Comparison of ENCODE assay signal across 13 cellular contexts in the genomic region with DNA sequence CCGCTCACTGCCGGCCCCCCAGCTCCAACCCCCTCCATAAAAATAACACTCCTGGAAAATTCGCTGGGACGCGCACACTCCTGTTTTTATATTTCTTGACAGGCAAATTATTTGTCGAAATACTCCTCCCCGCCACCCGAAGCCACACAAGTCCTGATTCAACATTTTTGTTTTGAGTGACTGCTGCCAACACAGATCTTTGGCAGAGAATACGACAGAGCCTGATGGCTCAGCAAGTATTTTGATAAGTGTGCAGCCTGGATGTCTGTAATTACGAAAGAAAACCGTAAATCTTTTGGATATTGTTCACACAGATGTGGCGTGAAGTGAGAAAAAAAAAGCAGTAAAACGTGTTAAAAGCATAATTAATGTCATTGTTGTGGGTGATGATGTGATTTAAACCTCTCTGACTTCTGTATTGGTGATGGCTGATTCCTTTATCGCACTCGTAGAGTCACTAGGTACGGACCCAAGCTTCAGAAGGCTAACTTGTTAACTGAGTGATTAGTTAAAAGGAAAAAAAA.
"Had no signal": no experiment of that assay in that cellular context is flagged by ENCODE, and none has a peak within 500 bp of the region (broad histone marks: within the 10 kb centered on the region; RNA-seq: fewer than 3 reads in every experiment).

No MANE protein-coding gene starts in this region.

- H3K9me3 ChIP-seq: adrenal gland had no signal

- DNase-seq: activated B cell treated with CpG ODN at 0.5 μM for 24 hours; activated CD4-positive, alpha-beta T cell treated with anti-CD3 and anti-CD28 coated beads for 48 hours; activated CD8-positive, alpha-beta memory T cell treated with anti-CD3 and anti-CD28 coated beads, Interleukin-2, amount 50 U/mL, for 4 hours; activated CD8-positive, alpha-beta T cell treated with anti-CD3 and anti-CD28 coated beads, Interleukin-2, amount 10 ng/mL, durations not matched to agents 7 days and 5 days; activated effector memory CD4-positive, alpha-beta T cell treated with anti-CD3 and anti-CD28 coated beads, Interleukin-2, amount 50 U/mL, for 16 hours; activated T-cell treated with anti-CD3 and anti-CD28 coated beads, Interleukin-2, amount 50 U/mL, for 48 hours; adrenal gland; hippocampal formation; kidney; nephron progenitor cell; stimulated activated CD4-positive, alpha-beta T cell treated with anti-CD3 and anti-CD28 coated beads, Interleukin-1b, Interleukin-23, amount 100 ng/mL, for 48 hours had no signal

- H3K36me3 ChIP-seq: adrenal gland had no signal

- H3K4me1 ChIP-seq: adrenal gland had no signal

- H3K4me3 ChIP-seq: adrenal gland had no signal

- H3K36me3 Mint-ChIP-seq: activated naive CD4-positive, alpha-beta T cell treated with anti-CD3 and anti-CD28 coated beads, Interleukin-2, amount 50 U/mL, for 24 hours had no signal

- H3K4me3 Mint-ChIP-seq: activated B cell treated with CpG ODN at 0.5 μM for 24 hours; activated CD8-positive, alpha-beta T cell treated with anti-CD3 and anti-CD28 coated beads, Interleukin-2, amount 10 ng/mL, durations not matched to agents 7 days and 5 days; activated naive CD4-positive, alpha-beta T cell treated with anti-CD3 and anti-CD28 coated beads, Interleukin-2, amount 50 U/mL, for 24 hours; nephron progenitor cell; T-helper 2 cell treated with Interferon-gamma antibody and Interleukin-4, amounts not matched to agents 5 μg/mL and 100 μg/mL, for 36 hours had no signal

- H3K27ac ChIP-seq: adrenal gland had no signal

- H3K27ac Mint-ChIP-seq: activated B cell treated with CpG ODN at 0.5 μM for 24 hours; activated CD8-positive, alpha-beta T cell treated with anti-CD3 and anti-CD28 coated beads, Interleukin-2, amount 10 ng/mL, durations not matched to agents 7 days and 5 days; activated naive CD4-positive, alpha-beta T cell treated with anti-CD3 and anti-CD28 coated beads, Interleukin-2, amount 50 U/mL, for 24 hours; nephron progenitor cell; T-helper 2 cell treated with Interferon-gamma antibody and Interleukin-4, amounts not matched to agents 5 μg/mL and 100 μg/mL, for 36 hours had no signal

- H3K4me1 Mint-ChIP-seq: activated B cell treated with CpG ODN at 0.5 μM for 24 hours had no signal

- H3K9me3 Mint-ChIP-seq: activated naive CD4-positive, alpha-beta T cell treated with anti-CD3 and anti-CD28 coated beads, Interleukin-2, amount 50 U/mL, for 24 hours; nephron progenitor cell; T-helper 2 cell treated with Interferon-gamma antibody and Interleukin-4, amounts not matched to agents 5 μg/mL and 100 μg/mL, for 36 hours had no signal

- H3K27me3 Mint-ChIP-seq: activated naive CD4-positive, alpha-beta T cell treated with anti-CD3 and anti-CD28 coated beads, Interleukin-2, amount 50 U/mL, for 24 hours had no signal
